Comparison of ENCODE assay signal across 1 cellular context in genomic region chr1:35661474-35661795, GRCh38.
A peak's percentile ranks its signal among the peaks of the same experiment; 100 is the strongest.
TF ChIP-seq lines count a peak whose summit lies in the region.

No MANE protein-coding gene starts in this region.

TF ChIP-seq in HepG2, 621 proteins besides CTCF, POLR2A, EP300 and RAD21:
- TF ChIP-seq CENPBD1 (CRISPR knock-in tag; IDR thresholded peaks at IDR 0.05; ENCODE audit: borderline replicate concordance, low read depth) (no peak), EHMT2 (IDR thresholded peaks at IDR 0.05; ENCODE audit: borderline replicate concordance, low read depth, low read length) (peak; percentile 15; the same call in 1 of the 2 replicates)
